ENCODE assay signal across 1 cellular context in the genomic region with DNA sequence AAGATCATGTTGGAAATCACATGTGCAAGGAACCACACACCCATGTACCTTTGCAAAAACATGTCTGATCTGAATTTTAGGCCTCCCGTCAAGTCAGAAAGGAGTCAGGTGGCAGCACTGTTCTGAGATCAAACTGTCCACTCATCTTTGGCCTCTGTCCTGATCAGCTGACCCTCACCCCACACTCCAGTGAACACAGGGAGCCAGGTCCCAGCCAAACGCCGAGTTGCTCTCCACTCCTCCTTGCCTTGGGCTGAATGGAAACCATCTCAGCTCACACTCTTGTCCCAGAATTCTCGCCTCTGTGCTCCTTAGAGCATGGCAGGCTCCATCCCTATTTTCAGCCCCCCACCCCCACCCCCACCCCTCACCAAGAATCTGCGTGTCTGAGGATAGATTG.
A peak's percentile ranks its signal among the peaks of the same experiment; 100 is the strongest.
TF ChIP-seq lines count a peak whose summit lies in the region.

No MANE protein-coding gene starts in this region.

TF ChIP-seq in HepG2, 621 proteins besides CTCF, POLR2A, EP300 and RAD21:
- TF ChIP-seq TBX3 (IDR thresholded peaks at IDR 0.05; ENCODE audit: borderline replicate concordance) (no peak), ZNF207 (IDR thresholded peaks at IDR 0.05; ENCODE audit: borderline replicate concordance) (no peak), ZSCAN30 (CRISPR knock-in tag; IDR thresholded peaks at IDR 0.05) (no peak), SNAI1 (CRISPR knock-in tag; IDR thresholded peaks at IDR 0.05; ENCODE audit: borderline replicate concordance) (no peak), TBL1XR1 (IDR thresholded peaks at IDR 0.05; ENCODE audit: borderline replicate concordance, low read length, partially characterized antibody) (no peak), MXD4 (CRISPR knock-in tag; IDR thresholded peaks at IDR 0.05) (no peak), E2F2 (CRISPR knock-in tag; IDR thresholded peaks at IDR 0.05; ENCODE audit: borderline replicate concordance) (no peak), ZNF746 (CRISPR knock-in tag; IDR thresholded peaks at IDR 0.05) (no peak), HNF4A (CRISPR knock-in tag; IDR thresholded peaks at IDR 0.05) (peak; percentile 36; the same call in 1 of the 2 replicates), U2AF2 (IDR thresholded peaks at IDR 0.05; ENCODE audit: low read depth, low read length) (no peak)
- TF ChIP-seq, protein P1, sequence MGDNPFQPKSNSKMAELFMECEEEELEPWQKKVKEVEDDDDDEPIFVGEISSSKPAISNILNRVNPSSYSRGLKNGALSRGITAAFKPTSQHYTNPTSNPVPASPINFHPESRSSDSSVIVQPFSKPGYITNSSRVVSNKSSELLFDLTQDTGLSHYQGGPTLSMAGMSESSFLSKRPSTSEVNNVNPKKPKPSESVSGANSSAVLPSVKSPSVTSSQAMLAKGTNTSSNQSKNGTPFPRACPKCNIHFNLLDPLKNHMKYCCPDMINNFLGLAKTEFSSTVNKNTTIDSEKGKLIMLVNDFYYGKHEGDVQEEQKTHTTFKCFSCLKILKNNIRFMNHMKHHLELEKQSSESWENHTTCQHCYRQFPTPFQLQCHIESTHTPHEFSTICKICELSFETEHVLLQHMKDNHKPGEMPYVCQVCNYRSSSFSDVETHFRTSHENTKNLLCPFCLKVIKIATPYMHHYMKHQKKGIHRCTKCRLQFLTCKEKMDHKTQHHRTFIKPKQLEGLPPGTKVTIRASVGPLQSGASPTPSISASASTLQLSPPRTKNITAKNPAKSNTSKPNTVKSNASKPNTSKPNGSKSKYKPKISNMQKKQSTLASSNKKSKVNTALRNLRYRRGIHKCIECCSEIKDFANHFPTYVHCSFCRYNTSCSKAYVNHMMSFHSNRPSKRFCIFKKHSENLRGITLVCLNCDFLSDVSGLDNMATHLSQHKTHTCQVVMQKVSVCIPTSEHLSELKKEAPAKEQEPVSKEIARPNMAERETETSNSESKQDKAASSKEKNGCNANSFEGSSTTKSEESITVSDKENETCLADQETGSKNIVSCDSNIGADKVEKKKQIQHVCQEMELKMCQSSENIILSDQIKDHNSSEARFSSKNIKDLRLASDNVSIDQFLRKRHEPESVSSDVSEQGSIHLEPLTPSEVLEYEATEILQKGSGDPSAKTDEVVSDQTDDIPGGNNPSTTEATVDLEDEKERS (CRISPR knock-in tag; IDR thresholded peaks at IDR 0.05) = no peak
- TF ChIP-seq, protein P2, sequence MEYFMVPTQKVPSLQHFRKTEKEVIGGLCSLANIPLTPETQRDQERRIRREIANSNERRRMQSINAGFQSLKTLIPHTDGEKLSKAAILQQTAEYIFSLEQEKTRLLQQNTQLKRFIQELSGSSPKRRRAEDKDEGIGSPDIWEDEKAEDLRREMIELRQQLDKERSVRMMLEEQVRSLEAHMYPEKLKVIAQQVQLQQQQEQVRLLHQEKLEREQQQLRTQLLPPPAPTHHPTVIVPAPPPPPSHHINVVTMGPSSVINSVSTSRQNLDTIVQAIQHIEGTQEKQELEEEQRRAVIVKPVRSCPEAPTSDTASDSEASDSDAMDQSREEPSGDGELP (IDR thresholded peaks at IDR 0.05; ENCODE audit: borderline replicate concordance, low read depth) = peak; percentile 53; the same call in 1 of the 2 replicates
TF ChIP-seq in HepG2: peak in this region for 2.
